17 cellular contexts compared by ENCODE assay signal in genomic region chr12:5524769-5525436, GRCh38.
DNase-seq lines count a peak whose midpoint lies in the region; ATAC-seq and TF ChIP-seq lines count a peak whose summit lies in the region.
"Had no signal": no experiment of that assay in that cellular context is flagged by ENCODE, and none has a peak within 500 bp of the region (broad histone marks: within the 10 kb centered on the region; RNA-seq: fewer than 3 reads in every experiment).

No MANE protein-coding gene starts in this region.

- no peak overlapping the region for H2BK15ac ChIP-seq in neuronal stem cell (ENCODE audit: low read length)

- TF ChIP-seq CTCF in right atrium auricular region (IDR thresholded peaks at IDR 0.05) (no peak), esophagus muscularis mucosa (IDR thresholded peaks at IDR 0.05) (no peak), vagina (IDR thresholded peaks at IDR 0.05) (no peak), GM13976 (IDR thresholded peaks at IDR 0.05; ENCODE audit: borderline replicate concordance, control extremely low read depth, extremely low read depth, insufficient read depth, missing control alignments) (no peak)

- no peak overlapping the region for H3K4ac ChIP-seq in neuronal stem cell (ENCODE audit: low read length)

- H2BK12ac ChIP-seq in neuronal stem cell (ENCODE audit: low read length) = no peak overlapping the region

- H3K4me3 ChIP-seq in right atrium auricular region (no peak overlapping the region), esophagus muscularis mucosa (no peak overlapping the region), neuronal stem cell (ENCODE audit: low read length in 2 of 2) (no peak overlapping the region), vagina (no peak overlapping the region)
- H3K4me3 ChIP-seq: BLaER1 treated with 17β-estradiol and CSF1 and Interleukin-3, amounts not matched to agents 10 nM and 100 nM; GM12878; HAP-1 had no signal

- H4K91ac ChIP-seq in neuronal stem cell (ENCODE audit: low read depth, low read length, poor library complexity) = no peak overlapping the region

- peak overlapping the region; percentile 41 for H3K18ac ChIP-seq in neuronal stem cell (ENCODE audit: low read length)

- H3K9ac ChIP-seq in neuronal stem cell (ENCODE audit: low read depth, low read length, poor library complexity) = peak overlapping the region; percentile 46
- H3K9ac ChIP-seq: BLaER1 treated with 17β-estradiol and CSF1 and Interleukin-3, amounts not matched to agents 10 nM and 100 nM had no signal

- no peak overlapping the region for H2BK5ac ChIP-seq in neuronal stem cell (ENCODE audit: low read length)

- H3K4me1 ChIP-seq in right atrium auricular region (no peaks in the 10 kb centered on the region), esophagus muscularis mucosa (no peaks in the 10 kb centered on the region), neuronal stem cell (ENCODE audit: control insufficient read depth in 2 of 2, insufficient read depth in 1 of 2, low read depth in 1 of 2, low read length in 2 of 2) (no peaks in the 10 kb centered on the region), vagina (no peaks in the 10 kb centered on the region)
- H3K4me1 ChIP-seq: HAP-1 had no signal

- in situ Hi-C loops in GM13976 (cut with MboI; ENCODE audit: low sequenced_read_pairs, unreplicated experiment) = no loop called here

- H3K14ac ChIP-seq in neuronal stem cell (ENCODE audit: low read length) = peak overlapping the region; percentile 3

- no peak overlapping the region for H2AFZ ChIP-seq in neuronal stem cell (ENCODE audit: low read length)

- DNase-seq in right atrium auricular region (ENCODE audit: low spot score) (peak; percentile 38), Right ventricle myocardium superior (no peak), esophagus muscularis mucosa (ENCODE audit: extremely low spot score) (peak; percentile 89), neuronal stem cell (ENCODE audit: low spot score) (no peak), vagina (ENCODE audit: extremely low spot score in 2 of 2) (peak; percentile 82 to 90), GM13976 (ENCODE audit: low spot score) (no peak)
- DNase-seq: ACHN; CD4-positive, CD25-positive, alpha-beta regulatory T cell; DMS 273 treated with DMSO at 0.1 percent for 48 hours; GOT3; HFFc6; IMR-90 had no signal

- intact Hi-C loops in Right ventricle myocardium superior (cut with DNase I) = no loop called here
- intact Hi-C loops in esophagus muscularis mucosa (cut with DNase I) = no loop called here
- intact Hi-C loops in vagina (cut with DNase I) = no loop called here

- H3K27ac ChIP-seq in right atrium auricular region (no peak overlapping the region), esophagus muscularis mucosa (replicated peaks in 1 of 4) (no peak overlapping the region), neuronal stem cell (replicated peaks; ENCODE audit: low read length) (no peak overlapping the region), vagina (no peak overlapping the region)
- H3K27ac ChIP-seq: BLaER1 treated with 17β-estradiol and CSF1 and Interleukin-3, amounts not matched to agents 10 nM and 100 nM had no signal

- H3K9me3 ChIP-seq in right atrium auricular region = no peaks in the 10 kb centered on the region
- no peaks in the 10 kb centered on the region for H3K9me3 ChIP-seq in esophagus muscularis mucosa
- no peaks in the 10 kb centered on the region for H3K9me3 ChIP-seq in neuronal stem cell (replicated peaks in 1 of 2; ENCODE audit: control insufficient read depth in 2 of 2, insufficient read depth in 1 of 2, low read depth in 1 of 2, low read length in 2 of 2)
- no peaks in the 10 kb centered on the region for H3K9me3 ChIP-seq in vagina
- H3K9me3 ChIP-seq: BLaER1 treated with 17β-estradiol and CSF1 and Interleukin-3, amounts not matched to agents 10 nM and 100 nM; HAP-1 had no signal

- H3K36me3 ChIP-seq in right atrium auricular region (no peaks in the 10 kb centered on the region), esophagus muscularis mucosa (no peaks in the 10 kb centered on the region), neuronal stem cell (replicated peaks in 1 of 2; ENCODE audit: control insufficient read depth in 2 of 2, insufficient read depth in 2 of 2, low read length in 2 of 2) (no peaks in the 10 kb centered on the region), vagina (no peaks in the 10 kb centered on the region)
- H3K36me3 ChIP-seq: BLaER1 treated with 17β-estradiol and CSF1 and Interleukin-3, amounts not matched to agents 10 nM and 100 nM; HAP-1 had no signal

- 87% methylated on average over 15 of the region's 15 CpGs for WGBS in esophagus muscularis mucosa
- WGBS in neuronal stem cell (ENCODE audit: extremely low coverage in 2 of 2, insufficient read length in 2 of 2, insufficient replicate concordance in 1 of 2), 2 donors = no CpG with 5 or more reads among the region's 15 CpGs

- H2BK120ac ChIP-seq in neuronal stem cell (ENCODE audit: low read depth, low read length) = no peak overlapping the region

- H3K79me1 ChIP-seq in neuronal stem cell (ENCODE audit: low read depth, low read length) = no peaks in the 10 kb centered on the region

- H3K4me2 ChIP-seq in neuronal stem cell (ENCODE audit: insufficient read depth, low read length, poor library complexity, severe bottlenecking) = no peak overlapping the region
- H3K4me2 ChIP-seq: BLaER1 treated with 17β-estradiol and CSF1 and Interleukin-3, amounts not matched to agents 10 nM and 100 nM had no signal

- no peak overlapping the region for H4K8ac ChIP-seq in neuronal stem cell (ENCODE audit: low read depth, low read length)

- no peak for TF ChIP-seq EP300 in esophagus muscularis mucosa (IDR thresholded peaks at IDR 0.05)

- no peak overlapping the region for H3K23ac ChIP-seq in neuronal stem cell (ENCODE audit: low read depth, low read length, poor library complexity)

- no peaks in the 10 kb centered on the region for H3K27me3 ChIP-seq in right atrium auricular region
- H3K27me3 ChIP-seq in esophagus muscularis mucosa = no peaks in the 10 kb centered on the region
- no peaks in the 10 kb centered on the region for H3K27me3 ChIP-seq in neuronal stem cell (ENCODE audit: control insufficient read depth in 3 of 3, insufficient read depth in 3 of 3, low read depth in 1 of 3, low read length in 3 of 3)
- no peaks in the 10 kb centered on the region for H3K27me3 ChIP-seq in vagina
- H3K27me3 ChIP-seq: BLaER1 treated with 17β-estradiol and CSF1 and Interleukin-3, amounts not matched to agents 10 nM and 100 nM had no signal

- no peak for TF ChIP-seq POLR2A in esophagus muscularis mucosa (IDR thresholded peaks at IDR 0.05; ENCODE audit: low read depth)
- no peak for TF ChIP-seq POLR2A in vagina (IDR thresholded peaks at IDR 0.05)

- H2AK5ac ChIP-seq in neuronal stem cell (ENCODE audit: low read depth, low read length) = peak overlapping the region; percentile 35

- ATAC-seq in Right ventricle myocardium superior (ENCODE audit: poor library complexity) (no peak), HG02623 (IDR thresholded peaks at IDR 0.05; ENCODE audit: unreplicated experiment) (no peak), HG02678 (IDR thresholded peaks at IDR 0.05; ENCODE audit: unreplicated experiment) (no peak)
- ATAC-seq: GM12878 had no signal

Comparison
In these comparisons a context has a peak if more than half of its experiments do, and no peak if none do; other contexts are left out.
1. DNase-seq: peak in right atrium auricular region (single experiment), esophagus muscularis mucosa (single experiment) and vagina (2 of 2); none in Right ventricle myocardium superior (single experiment), neuronal stem cell (single experiment) and GM13976 (single experiment).